ENCODE assay signal across 1 cellular context in the genomic region with DNA sequence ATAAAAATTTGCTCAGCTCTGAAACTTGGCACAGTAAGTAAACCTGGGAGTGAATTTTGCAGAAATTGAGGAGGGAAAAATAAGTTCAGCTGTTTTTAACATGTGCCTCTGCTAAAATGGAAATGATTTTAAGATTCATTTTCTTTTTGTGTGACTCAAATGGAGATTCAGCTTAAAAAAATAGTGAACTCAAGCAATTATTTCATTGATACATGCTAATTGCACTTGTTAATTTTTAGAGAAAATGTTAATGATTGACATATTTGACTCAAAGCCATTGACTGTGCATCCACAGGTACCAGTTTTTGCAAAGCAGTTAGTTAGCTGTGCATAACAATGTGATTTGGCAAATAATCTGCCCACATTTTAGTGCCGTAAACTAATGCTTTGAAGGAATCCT.
TF ChIP-seq lines count a peak whose summit lies in the region.

No MANE protein-coding gene starts in this region.

TF ChIP-seq in GM12891, 5 proteins besides CTCF, POLR2A, EP300 and RAD21:
- TF ChIP-seq POU2F2 (IDR thresholded peaks at IDR 0.05; ENCODE audit: low read depth, low read length) = no peak
